24 cellular contexts compared by ENCODE assay signal in genomic region chr22:24981656-24982055, GRCh38. TPM values are rescaled to one million over a fixed set of nuclear protein-coding genes. Genes with fewer than 3 reads are reported as not detected.
"Had no signal": no experiment of that assay in that cellular context is flagged by ENCODE, and none has a peak within 500 bp of the region (broad histone marks: within the 10 kb centered on the region; RNA-seq: fewer than 3 reads in every experiment).

No MANE protein-coding gene starts in this region.

- H3K27me3 ChIP-seq: right atrium auricular region, testis had no signal

- H3K27ac ChIP-seq: testis, WERI-Rb-1 had no signal

- H3K36me3 Mint-ChIP-seq: activated naive CD4-positive, alpha-beta T cell treated with anti-CD3 and anti-CD28 coated beads, Interleukin-2, amount 50 U/mL, for 24 hours; memory B cell had no signal

- H3K36me3 ChIP-seq: prostate gland, right atrium auricular region, WERI-Rb-1 had no signal

- H3K4me3 Mint-ChIP-seq: activated naive CD4-positive, alpha-beta T cell treated with anti-CD3 and anti-CD28 coated beads, Interleukin-2, amount 50 U/mL, for 24 hours; effector memory CD8-positive, alpha-beta T cell; memory B cell; naive thymus-derived CD4-positive, alpha-beta T cell; stimulated activated naive CD8-positive, alpha-beta T cell treated with anti-CD3 and anti-CD28 coated beads, Interleukin-15, amount 100 ng/mL, for 72 hours had no signal

- ATAC-seq: effector memory CD8-positive, alpha-beta T cell; naive thymus-derived CD4-positive, alpha-beta T cell; stimulated activated naive CD8-positive, alpha-beta T cell treated with anti-CD3 and anti-CD28 coated beads, Interleukin-15, amount 100 ng/mL, for 72 hours had no signal

- H3K9me3 ChIP-seq: prostate gland, right atrium auricular region, testis had no signal

- H3K27ac Mint-ChIP-seq: activated naive CD4-positive, alpha-beta T cell treated with anti-CD3 and anti-CD28 coated beads, Interleukin-2, amount 50 U/mL, for 24 hours; memory B cell; naive thymus-derived CD4-positive, alpha-beta T cell had no signal

- H3K27me3 Mint-ChIP-seq: effector memory CD8-positive, alpha-beta T cell had no signal

- DNase-seq: activated CD4-positive, alpha-beta T cell treated with anti-CD3 and anti-CD28 coated beads for 1 hour; activated CD4-positive, alpha-beta T cell treated with anti-CD3 and anti-CD28 coated beads, Interleukin-2, amount 50 U/mL, for 48 hours; activated gamma-delta T cell; effector memory CD8-positive, alpha-beta T cell; foreskin melanocyte; glutamatergic neuron; hypothalamus; islet precursor cell; naive thymus-derived CD4-positive, alpha-beta T cell; stimulated activated naive CD8-positive, alpha-beta T cell treated with anti-CD3 and anti-CD28 coated beads, Interleukin-15, amount 100 ng/mL, for 72 hours; SW 1271; T-helper 2 cell; testis; WERI-Rb-1 had no signal

- H3K4me3 ChIP-seq: prostate gland, right atrium auricular region, testis had no signal

- H3K9me3 Mint-ChIP-seq: activated naive CD4-positive, alpha-beta T cell treated with anti-CD3 and anti-CD28 coated beads, Interleukin-2, amount 50 U/mL, for 24 hours; effector memory CD8-positive, alpha-beta T cell; stimulated activated naive CD8-positive, alpha-beta T cell treated with anti-CD3 and anti-CD28 coated beads, Interleukin-15, amount 100 ng/mL, for 72 hours had no signal

RNA-seq across cellular contexts. Expression of gene LHFPL7, which starts 35.2 kb away (rescaled TPM):
- total RNA-seq: dermis microvascular lymphatic vessel endothelial cell; mucosa of gallbladder; naive thymus-derived CD4-positive, alpha-beta T cell; osteocyte; prostate gland; right atrium auricular region; skeletal muscle tissue; testis; ureter had no signal
- polyA plus RNA-seq: adipose tissue; naive thymus-derived CD4-positive, alpha-beta T cell had no signal
